In the genomic region with DNA sequence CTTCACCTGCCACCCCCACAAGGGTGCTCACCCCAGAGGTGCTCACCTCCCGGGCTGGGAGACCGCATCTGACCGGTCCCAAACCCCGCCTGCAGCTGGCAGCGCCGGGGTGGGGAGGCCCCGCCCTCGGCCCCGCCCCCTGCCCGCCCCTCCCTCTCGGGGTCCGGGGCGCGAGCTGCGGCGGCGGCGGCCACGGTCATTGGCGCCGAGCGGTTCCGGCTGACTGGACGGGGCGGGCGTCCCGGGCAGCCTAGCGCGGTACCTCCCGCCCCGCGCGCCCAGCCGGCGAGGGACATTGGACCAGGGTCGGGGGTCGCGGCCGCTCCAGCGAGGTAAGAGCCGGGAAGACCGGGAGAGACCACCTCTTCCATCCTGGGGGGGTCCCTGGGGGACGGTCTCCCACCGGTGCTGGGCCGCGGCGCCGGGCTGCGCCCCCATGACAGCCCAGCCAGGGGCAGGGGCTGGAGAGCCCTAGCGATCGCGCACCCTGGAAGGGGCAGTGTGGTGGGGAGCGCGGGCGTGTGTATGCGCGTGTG, we compare ENCODE assay signal across 15 cellular contexts. TPM values are rescaled to one million over a fixed set of nuclear protein-coding genes. Genes with fewer than 3 reads are reported as not detected.
DNase-seq lines count a peak whose midpoint lies in the region; ATAC-seq and TF ChIP-seq lines count a peak whose summit lies in the region.
"Had no signal": no experiment of that assay in that cellular context is flagged by ENCODE, and none has a peak within 500 bp of the region (broad histone marks: within the 10 kb centered on the region; RNA-seq: fewer than 3 reads in every experiment).

Gene CACNG5, plus strand, starts transcription at position 199 of the 536 bp plus-strand sequence. CDS start 42,216 bp downstream, outside the sequence.

- no peak within 1 kb of the TSS for H3K27ac ChIP-seq in stomach
- H3K27ac ChIP-seq: thoracic aorta had no signal

- intact Hi-C loops in Caco-2 (cut with micrococcal nuclease; ENCODE audit: unreplicated experiment) (no loop called here), stomach (cut with DNase I; ENCODE audit: low total_unique reads) (no loop called here)

- no peaks in the 10 kb centered on the region for H3K9me3 ChIP-seq in Caco-2
- no peaks in the 10 kb centered on the region for H3K9me3 ChIP-seq in stomach
- H3K9me3 ChIP-seq: thoracic aorta had no signal

- TF ChIP-seq POLR2A in stomach (IDR thresholded peaks at IDR 0.05) = no peak

- H3K4me1 Mint-ChIP-seq in Caco-2 (ENCODE audit: low read depth, unreplicated experiment) (no peaks in the 10 kb centered on the region), nephron progenitor cell (peaks cover 14% of the 10 kb centered on the region)
- H3K4me1 Mint-ChIP-seq: activated CD4-positive, alpha-beta T cell treated with anti-CD3 and anti-CD28 coated beads, Interleukin-2, amount 10 ng/mL, durations not matched to agents 24 days and 14 days had no signal

- H3K9me3 Mint-ChIP-seq in Caco-2 (ENCODE audit: unreplicated experiment) (no peaks in the 10 kb centered on the region), nephron progenitor cell (no peaks in the 10 kb centered on the region)
- H3K9me3 Mint-ChIP-seq: activated CD4-positive, alpha-beta T cell treated with anti-CD3 and anti-CD28 coated beads, Interleukin-2, amount 10 ng/mL, durations not matched to agents 24 days and 14 days; activated naive CD4-positive, alpha-beta T cell treated with anti-CD3 and anti-CD28 coated beads, Interleukin-2, amount 50 U/mL, for 72 hours; naive thymus-derived CD4-positive, alpha-beta T cell had no signal

- peak; percentile 31 to 35 for DNase-seq in Caco-2
- peak; percentile 85 for DNase-seq in HEK293T (ENCODE audit: extremely low spot score)
- peak; percentile 23 for DNase-seq in astrocyte of the hippocampus (ENCODE audit: low read depth, low spot score)
- peak; percentile 81 for DNase-seq in nephron progenitor cell
- no peak for DNase-seq in cerebellar nuclear complex (lab: John Stamatoyannopoulos, UW)
- no peak for DNase-seq in stomach
- DNase-seq: activated CD4-positive, alpha-beta T cell treated with anti-CD3 and anti-CD28 coated beads, Interleukin-2, amount 10 ng/mL, durations not matched to agents 24 days and 14 days; effector CD4-positive, alpha-beta T cell; naive thymus-derived CD4-positive, alpha-beta T cell; stimulated activated CD4-positive, alpha-beta T cell treated with anti-CD3 and anti-CD28 coated beads, Interleukin-2, amount 100 ng/mL, for 48 hours had no signal

- no TSS peak for BruUV-seq in Caco-2 (replicated peaks; lab: Mats Ljungman, UMichigan)

- POLR2A ChIA-PET in Caco-2 (lab: Charles Lee) (no interaction called here), HEK293T (lab: Yijun Ruan, JAX) (no interaction called here)

- CTCF ChIA-PET in Caco-2 (lab: Charles Lee) = no interaction called here
- CTCF ChIA-PET in HEK293T (lab: Yijun Ruan, JAX) = interaction anchor here (0.6 kb wide), 1 partner anchor 110 kb away, joined by 3 read pairs; no protein-coding TSS in a partner anchor

- H3K27ac Mint-ChIP-seq in Caco-2 (ENCODE audit: unreplicated experiment) = no peak within 1 kb of the TSS
- H3K27ac Mint-ChIP-seq in nephron progenitor cell = no peak within 1 kb of the TSS
- H3K27ac Mint-ChIP-seq: activated CD4-positive, alpha-beta T cell treated with anti-CD3 and anti-CD28 coated beads, Interleukin-2, amount 10 ng/mL, durations not matched to agents 24 days and 14 days; activated naive CD4-positive, alpha-beta T cell treated with anti-CD3 and anti-CD28 coated beads, Interleukin-2, amount 50 U/mL, for 72 hours; naive thymus-derived CD4-positive, alpha-beta T cell had no signal

- TF ChIP-seq CTCF in Caco-2 (IDR thresholded peaks at IDR 0.05; ENCODE audit: insufficient read depth in 1 of 2, low read depth in 1 of 2, low read length in 1 of 2, severe bottlenecking in 1 of 2, unreplicated experiment in 1 of 2) (no peak), nephron progenitor cell (IDR thresholded peaks at IDR 0.05) (no peak), stomach (IDR thresholded peaks at IDR 0.05) (no peak)

- H3K27me3 Mint-ChIP-seq in Caco-2 (ENCODE audit: insufficient read depth, unreplicated experiment) (peaks cover 21% of the 10 kb centered on the region), nephron progenitor cell (ENCODE audit: low read depth, poor library complexity) (peaks cover 76% of the 10 kb centered on the region)

- H3K36me3 ChIP-seq in Caco-2 (ENCODE audit: control insufficient read depth, insufficient read depth, low read length) (no peaks in the 10 kb centered on the region), stomach (no peaks in the 10 kb centered on the region)
- H3K36me3 ChIP-seq: thoracic aorta had no signal

- no peak for TF ChIP-seq EP300 in stomach (IDR thresholded peaks at IDR 0.05)

- ATAC-seq in HG03095 (IDR thresholded peaks at IDR 0.05; ENCODE audit: unreplicated experiment) = no peak
- no peak for ATAC-seq in GM19452 (IDR thresholded peaks at IDR 0.05; ENCODE audit: unreplicated experiment)
- ATAC-seq: naive thymus-derived CD4-positive, alpha-beta T cell had no signal

- H3K4me1 ChIP-seq in Caco-2 (peaks cover 4% of the 10 kb centered on the region; the same call in 1 of the 2 replicates), stomach (peaks cover 0 to 9% (median 3%) of the 10 kb centered on the region in 4 donors)

- H3K4me3 ChIP-seq in Caco-2 (ENCODE audit: low read depth, low read length) (0 out of 2 replicates have a peak within 1 kb of the TSS, but pooled peaks have one; percentile 13), stomach (peak within 1 kb of the TSS in 1 of 4 donors; percentile 22)
- H3K4me3 ChIP-seq: thoracic aorta had no signal

- WGBS in stomach, 5 donors = 3 to 9% (median 5%) methylated on average over 8 to 57 of the region's 57 CpGs

- no peaks in the 10 kb centered on the region; the same call in 1 of the 2 replicates for H3K27me3 ChIP-seq in Caco-2 (replicated peaks; ENCODE audit: control insufficient read depth, insufficient read depth, low read length)
- peaks cover 7 to 81% (median 46%) of the 10 kb centered on the region in 3 donors for H3K27me3 ChIP-seq in stomach

- H3K36me3 Mint-ChIP-seq in Caco-2 (ENCODE audit: insufficient read depth, unreplicated experiment) = no peaks in the 10 kb centered on the region
- H3K36me3 Mint-ChIP-seq in nephron progenitor cell (ENCODE audit: low read depth) = no peaks in the 10 kb centered on the region
- H3K36me3 Mint-ChIP-seq: activated naive CD4-positive, alpha-beta T cell treated with anti-CD3 and anti-CD28 coated beads, Interleukin-2, amount 50 U/mL, for 72 hours; naive thymus-derived CD4-positive, alpha-beta T cell had no signal

- H3K4me3 Mint-ChIP-seq in Caco-2 (ENCODE audit: unreplicated experiment) = no peak within 1 kb of the TSS
- peak within 1 kb of the TSS; percentile 38 for H3K4me3 Mint-ChIP-seq in nephron progenitor cell
- H3K4me3 Mint-ChIP-seq: activated CD4-positive, alpha-beta T cell treated with anti-CD3 and anti-CD28 coated beads, Interleukin-2, amount 10 ng/mL, durations not matched to agents 24 days and 14 days; naive thymus-derived CD4-positive, alpha-beta T cell had no signal

TF ChIP-seq in HEK293T, 16 proteins besides CTCF, POLR2A, EP300 and RAD21:
- TF ChIP-seq ARNT (IDR thresholded peaks at IDR 0.05) (no peak), CTBP1 (IDR thresholded peaks at IDR 0.05; ENCODE audit: borderline replicate concordance) (no peak), FOXM1 (IDR thresholded peaks at IDR 0.05; ENCODE audit: borderline replicate concordance) (no peak), NFRKB (IDR thresholded peaks at IDR 0.05) (no peak), FOXK2 (IDR thresholded peaks at IDR 0.05) (no peak), SUZ12 (IDR thresholded peaks at IDR 0.05) (no peak), SP1 (IDR thresholded peaks at IDR 0.05) (no peak), L3MBTL2 (conservative IDR thresholded peaks at IDR 0.05) (no peak), TARDBP (IDR thresholded peaks at IDR 0.05) (no peak), HDGF (IDR thresholded peaks at IDR 0.05; ENCODE audit: borderline replicate concordance) (no peak), FOXA1 (IDR thresholded peaks at IDR 0.05) (no peak), ZNF384 (IDR thresholded peaks at IDR 0.05) (no peak), BHLHE40 (IDR thresholded peaks at IDR 0.05; ENCODE audit: borderline replicate concordance) (no peak), PKNOX1 (IDR thresholded peaks at IDR 0.05) (no peak), ELF4 (IDR thresholded peaks at IDR 0.05) (no peak), LEF1 (IDR thresholded peaks at IDR 0.05; ENCODE audit: borderline replicate concordance) (no peak)

RNA-seq across cellular contexts. Expression of gene CACNG5, which starts in this region (rescaled TPM):
- total RNA-seq in Caco-2 (2022) (not detected in 2 replicates), stomach (not detected)
- polyA plus RNA-seq in stomach = not detected
- total RNA-seq: activated CD4-positive, alpha-beta T cell treated with anti-CD3 and anti-CD28 coated beads, Interleukin-2, amount 10 ng/mL, durations not matched to agents 24 days and 14 days; activated naive CD4-positive, alpha-beta T cell treated with anti-CD3 and anti-CD28 coated beads, Interleukin-2, amount 50 U/mL, for 72 hours; MCF 10A; naive thymus-derived CD4-positive, alpha-beta T cell; thoracic aorta had no signal
- polyA plus RNA-seq: naive thymus-derived CD4-positive, alpha-beta T cell had no signal

Comparison
In these comparisons a context has a peak if more than half of its experiments do, and no peak if none do; other contexts are left out.
1. Peak in DNase-seq and H3K4me3 ChIP-seq in Caco-2; RNA of the gene not detected or under 1 TPM.
2. DNase-seq: peak in HEK293T (single experiment), astrocyte of the hippocampus (single experiment) and nephron progenitor cell (single experiment); none in cerebellar nuclear complex (0 of 2) and stomach (single experiment).